ENCODE assay signal across 20 cellular contexts in the genomic region with DNA sequence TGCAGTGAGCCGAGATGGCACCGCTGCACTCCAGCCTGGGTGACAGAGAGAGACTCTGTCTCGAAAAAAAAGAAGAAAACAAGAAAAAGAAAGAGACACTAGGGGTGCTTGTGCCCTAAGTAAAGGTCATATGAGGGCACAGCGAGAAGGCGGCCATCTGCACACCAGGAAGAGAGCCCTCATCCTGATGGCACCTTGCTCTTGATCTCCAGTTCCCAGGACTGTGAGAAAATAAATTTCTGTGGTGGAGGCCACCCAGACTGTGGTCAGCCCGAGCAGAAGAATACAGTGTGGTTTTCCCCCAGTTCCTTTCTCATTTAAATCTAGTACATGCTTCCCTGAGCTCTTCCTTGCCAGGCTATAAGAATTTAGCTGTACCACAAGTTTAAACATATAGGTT.
DNase-seq lines count a peak whose midpoint lies in the region; ATAC-seq and TF ChIP-seq lines count a peak whose summit lies in the region.
"Had no signal": no experiment of that assay in that cellular context is flagged by ENCODE, and none has a peak within 500 bp of the region (broad histone marks: within the 10 kb centered on the region; RNA-seq: fewer than 3 reads in every experiment).

No MANE protein-coding gene starts in this region.

- H4K20me1 ChIP-seq in DND-41 (ENCODE audit: insufficient read depth, low read length), result no peaks in the 10 kb centered on the region

- H3K9me3 Mint-ChIP-seq in natural killer cell, result no peaks in the 10 kb centered on the region
- H3K9me3 Mint-ChIP-seq: activated CD4-positive, alpha-beta T cell treated with anti-CD3 and anti-CD28 coated beads, Interleukin-2, amount 10 ng/mL, durations not matched to agents 7 days and 5 days; activated naive CD4-positive, alpha-beta T cell treated with anti-CD3 and anti-CD28 coated beads for 36 hours; stimulated activated memory B cell treated with anti-CD40 and anti-IgM and Interleukin-4, amounts not matched to agents 10 μg/mL and 1 μg/mL and 100 μg/mL, for 72 hours had no signal

- H3K27me3 ChIP-seq in DND-41 (ENCODE audit: insufficient read depth, low read length, poor library complexity) (peaks cover under 1% of the 10 kb centered on the region), MG63 (no peaks in the 10 kb centered on the region)
- H3K27me3 ChIP-seq: esophagus squamous epithelium, upper lobe of left lung had no signal

- no peak overlapping the region for H3K9ac ChIP-seq in DND-41 (ENCODE audit: low read depth, low read length)

- no peaks in the 10 kb centered on the region for H3K36me3 Mint-ChIP-seq in natural killer cell
- H3K36me3 Mint-ChIP-seq: stimulated activated memory B cell treated with anti-CD40 and anti-IgM and Interleukin-4, amounts not matched to agents 10 μg/mL and 1 μg/mL and 100 μg/mL, for 72 hours had no signal

- no peak overlapping the region for H2AFZ ChIP-seq in DND-41 (ENCODE audit: low read depth, low read length)

- ATAC-seq in DND-41 (ENCODE audit: insufficient read depth, low read depth) (peak; percentile 85), natural killer cell (peak in 2 of 3 donors; percentile 47 to 62), HG03439 (IDR thresholded peaks at IDR 0.05; ENCODE audit: unreplicated experiment) (no peak), GM19467 (IDR thresholded peaks at IDR 0.05; ENCODE audit: unreplicated experiment) (no peak)
- ATAC-seq: right cardiac atrium; stimulated activated memory B cell treated with anti-CD40 and anti-IgM and Interleukin-4, amounts not matched to agents 10 μg/mL and 1 μg/mL and 100 μg/mL, for 72 hours had no signal

- H3K4me3 ChIP-seq in DND-41 (ENCODE audit: low read depth in 1 of 2, low read length in 2 of 2), result no peak overlapping the region
- H3K4me3 ChIP-seq in MG63, result no peak overlapping the region
- H3K4me3 ChIP-seq: esophagus squamous epithelium, upper lobe of left lung had no signal

- H3K4me1 ChIP-seq in DND-41 (ENCODE audit: insufficient read depth, low read length), result peaks cover 24% of the 10 kb centered on the region
- H3K4me1 ChIP-seq: esophagus squamous epithelium had no signal

- H3K27ac ChIP-seq in DND-41 (ENCODE audit: low read length), result no peak overlapping the region
- H3K27ac ChIP-seq: esophagus squamous epithelium, neutrophil, upper lobe of left lung had no signal

- H3K4me3 Mint-ChIP-seq in natural killer cell, result peak overlapping the region; percentile 53
- H3K4me3 Mint-ChIP-seq: activated CD4-positive, alpha-beta T cell treated with anti-CD3 and anti-CD28 coated beads, Interleukin-2, amount 10 ng/mL, durations not matched to agents 7 days and 5 days; activated naive CD4-positive, alpha-beta T cell treated with anti-CD3 and anti-CD28 coated beads for 36 hours; stimulated activated memory B cell treated with anti-CD40 and anti-IgM and Interleukin-4, amounts not matched to agents 10 μg/mL and 1 μg/mL and 100 μg/mL, for 72 hours had no signal

- no peak for TF ChIP-seq CTCF in DND-41 (IDR thresholded peaks at IDR 0.05; ENCODE audit: borderline replicate concordance, extremely low read depth, low read length, poor library complexity, severe bottlenecking)
- TF ChIP-seq CTCF in natural killer cell (IDR thresholded peaks at IDR 0.05), result no peak

- H3K27ac Mint-ChIP-seq in natural killer cell, result peak overlapping the region; percentile 32 to 70
- H3K27ac Mint-ChIP-seq: activated CD4-positive, alpha-beta T cell treated with anti-CD3 and anti-CD28 coated beads, Interleukin-2, amount 10 ng/mL, durations not matched to agents 7 days and 5 days; activated naive CD4-positive, alpha-beta T cell treated with anti-CD3 and anti-CD28 coated beads for 36 hours; stimulated activated memory B cell treated with anti-CD40 and anti-IgM and Interleukin-4, amounts not matched to agents 10 μg/mL and 1 μg/mL and 100 μg/mL, for 72 hours had no signal

- H3K9me3 ChIP-seq in DND-41 (ENCODE audit: insufficient read depth, low read length, severe bottlenecking) (no peaks in the 10 kb centered on the region), MG63 (no peaks in the 10 kb centered on the region)
- H3K9me3 ChIP-seq: esophagus squamous epithelium, neutrophil, upper lobe of left lung had no signal

- peaks cover 22 to 25% of the 10 kb centered on the region in 2 donors for H3K4me1 Mint-ChIP-seq in natural killer cell
- H3K4me1 Mint-ChIP-seq: stimulated activated memory B cell treated with anti-CD40 and anti-IgM and Interleukin-4, amounts not matched to agents 10 μg/mL and 1 μg/mL and 100 μg/mL, for 72 hours had no signal

- H3K79me2 ChIP-seq in DND-41 (ENCODE audit: insufficient read depth, low read length), result no peaks in the 10 kb centered on the region

- H3K27me3 Mint-ChIP-seq in natural killer cell (ENCODE audit: low read depth in 2 of 2), result peaks cover 19 to 25% of the 10 kb centered on the region in 2 donors

- intact Hi-C loops in natural killer cell (cut with micrococcal nuclease), result no loop called here

- no peak overlapping the region for H3K4me2 ChIP-seq in DND-41 (ENCODE audit: insufficient read depth, low read length)

- DNase-seq in DND-41 (peak; percentile 80), HT1080 (ENCODE audit: low read depth) (peak; percentile 58), amniotic epithelial cell (ENCODE audit: low read depth) (peak; percentile 63), natural killer cell (no peak), MG63 (no peak)
- DNase-seq: activated CD4-positive, alpha-beta T cell treated with anti-CD3 and anti-CD28 coated beads, Interleukin-2, amount 10 ng/mL, durations not matched to agents 7 days and 5 days; activated naive CD4-positive, alpha-beta T cell treated with anti-CD3 and anti-CD28 coated beads for 36 hours; aorta; Calu3; effector memory CD4-positive, alpha-beta T cell; esophagus squamous epithelium; NCI-H187 treated with DMSO at 0.1 percent for 48 hours; NCI-H226; right cardiac atrium; SW 1271; upper lobe of left lung had no signal

- H3K36me3 ChIP-seq in DND-41 (ENCODE audit: insufficient read depth, low read length) (no peaks in the 10 kb centered on the region), MG63 (no peaks in the 10 kb centered on the region)
- H3K36me3 ChIP-seq: esophagus squamous epithelium, neutrophil, upper lobe of left lung had no signal

Comparison
In these comparisons a context has a peak if more than half of its experiments do, and no peak if none do; other contexts are left out.
1. ATAC-seq: peak in DND-41 (single experiment) and natural killer cell (2 of 3); none in HG03439 (single experiment) and GM19467 (single experiment).
2. DNase-seq: peak in DND-41 (single experiment), HT1080 (single experiment) and amniotic epithelial cell (single experiment); none in natural killer cell (single experiment) and MG63 (single experiment).